Comparison of ENCODE assay signal across 3 cellular contexts in genomic region chr5:160289356-160289651, GRCh38.
TF ChIP-seq lines count a peak whose summit lies in the region.

No MANE protein-coding gene starts in this region.

TF ChIP-seq in liver, 16 proteins besides CTCF, POLR2A, EP300 and RAD21:
- TF ChIP-seq NR2F2 (IDR thresholded peaks at IDR 0.05) (peak; percentile 77), HNF4G (IDR thresholded peaks at IDR 0.05) (no peak)

TF ChIP-seq in HepG2, 621 proteins besides CTCF, POLR2A, EP300 and RAD21 (continues in another document):
- no peak for TF ChIP-seq NONO (IDR thresholded peaks at IDR 0.05)
- TF ChIP-seq NONO (CRISPR knock-in tag; conservative IDR thresholded peaks at IDR 0.05) = no peak
- TF ChIP-seq ZNF501 (CRISPR knock-in tag; IDR thresholded peaks at IDR 0.05) = no peak
- no peak for TF ChIP-seq ZNF407 (CRISPR knock-in tag; IDR thresholded peaks at IDR 0.05; ENCODE audit: not compliant biosample characterization)
- no peak for TF ChIP-seq ZNF432 (CRISPR knock-in tag; IDR thresholded peaks at IDR 0.05; ENCODE audit: borderline replicate concordance)
- TF ChIP-seq NRL (CRISPR knock-in tag; IDR thresholded peaks at IDR 0.05; ENCODE audit: borderline replicate concordance) = no peak
- TF ChIP-seq TRIM24 (CRISPR knock-in tag; IDR thresholded peaks at IDR 0.05) = no peak
- TF ChIP-seq ZNF670 (CRISPR knock-in tag; IDR thresholded peaks at IDR 0.05; ENCODE audit: borderline replicate concordance) = no peak
- TF ChIP-seq ZBTB3 (CRISPR knock-in tag; IDR thresholded peaks at IDR 0.05; ENCODE audit: borderline replicate concordance, low read depth) = no peak
- no peak for TF ChIP-seq ZNF446 (CRISPR knock-in tag; IDR thresholded peaks at IDR 0.05)
- no peak for TF ChIP-seq BCL6 (CRISPR knock-in tag; IDR thresholded peaks at IDR 0.05)
- TF ChIP-seq ZBTB20 (CRISPR knock-in tag; IDR thresholded peaks at IDR 0.05; ENCODE audit: borderline replicate concordance, low read depth) = no peak
- TF ChIP-seq SRY (CRISPR knock-in tag; IDR thresholded peaks at IDR 0.05) = no peak
- no peak for TF ChIP-seq ZNF441 (CRISPR knock-in tag; IDR thresholded peaks at IDR 0.05; ENCODE audit: borderline replicate concordance)
- TF ChIP-seq ZBTB34 (CRISPR knock-in tag; IDR thresholded peaks at IDR 0.05) = no peak
- no peak for TF ChIP-seq ZNF572 (CRISPR knock-in tag; IDR thresholded peaks at IDR 0.05)
- TF ChIP-seq ZHX1 (CRISPR knock-in tag; IDR thresholded peaks at IDR 0.05; ENCODE audit: low read depth) = no peak
- TF ChIP-seq ZNF20 (CRISPR knock-in tag; IDR thresholded peaks at IDR 0.05) = no peak

TF ChIP-seq in HEK293T, 16 proteins besides CTCF, POLR2A, EP300 and RAD21:
- no peak for TF ChIP-seq ZNF384 (IDR thresholded peaks at IDR 0.05)
- no peak for TF ChIP-seq NFRKB (IDR thresholded peaks at IDR 0.05)
- TF ChIP-seq, protein P1, sequence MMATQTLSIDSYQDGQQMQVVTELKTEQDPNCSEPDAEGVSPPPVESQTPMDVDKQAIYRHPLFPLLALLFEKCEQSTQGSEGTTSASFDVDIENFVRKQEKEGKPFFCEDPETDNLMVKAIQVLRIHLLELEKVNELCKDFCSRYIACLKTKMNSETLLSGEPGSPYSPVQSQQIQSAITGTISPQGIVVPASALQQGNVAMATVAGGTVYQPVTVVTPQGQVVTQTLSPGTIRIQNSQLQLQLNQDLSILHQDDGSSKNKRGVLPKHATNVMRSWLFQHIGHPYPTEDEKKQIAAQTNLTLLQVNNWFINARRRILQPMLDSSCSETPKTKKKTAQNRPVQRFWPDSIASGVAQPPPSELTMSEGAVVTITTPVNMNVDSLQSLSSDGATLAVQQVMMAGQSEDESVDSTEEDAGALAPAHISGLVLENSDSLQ (IDR thresholded peaks at IDR 0.05) = no peak
- TF ChIP-seq SP1 (IDR thresholded peaks at IDR 0.05) = no peak
